ENCODE assay signal across 8 cellular contexts in the genomic region with DNA sequence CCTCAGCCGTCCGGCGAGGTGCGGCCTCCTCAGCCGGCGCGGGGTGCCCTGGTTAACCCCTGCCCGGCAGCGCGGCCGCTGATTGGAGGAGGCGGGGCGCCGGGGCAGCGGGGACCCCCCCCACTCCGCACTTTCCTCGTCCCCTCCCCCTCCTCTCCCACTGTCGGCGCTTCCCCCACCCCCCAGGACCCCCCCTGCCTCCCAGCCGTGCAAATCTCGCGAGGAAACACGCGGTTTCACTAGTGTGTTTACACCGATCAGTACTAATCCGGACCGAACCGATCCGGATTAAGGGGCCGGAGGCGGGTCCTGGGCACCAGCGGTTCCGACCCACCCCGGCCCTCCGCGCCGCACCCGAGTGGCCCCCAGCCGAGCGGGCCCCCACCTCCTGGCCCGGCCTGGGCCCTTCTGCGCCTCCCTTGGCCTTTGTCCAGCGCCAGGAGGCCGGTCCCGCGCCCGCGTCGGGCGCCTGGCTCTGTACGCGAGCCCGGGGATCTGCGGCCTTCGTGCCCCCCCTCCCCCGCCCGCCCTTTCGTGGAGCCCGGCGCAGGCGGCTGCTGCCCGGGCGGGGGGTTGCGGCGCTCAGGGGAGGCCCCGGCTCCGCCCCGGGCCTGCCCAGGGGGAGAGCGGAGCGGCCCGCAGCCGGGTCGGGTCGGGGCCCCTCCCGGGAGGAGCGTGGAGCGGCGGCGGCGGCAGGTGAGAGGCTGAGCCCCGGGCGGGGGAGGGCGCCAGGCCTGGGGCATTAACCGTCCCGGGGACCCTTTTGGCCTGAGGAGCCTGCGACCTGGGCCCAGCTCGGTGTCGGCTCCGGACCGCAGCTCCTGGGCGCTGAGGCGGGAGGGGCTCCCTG. TPM values are rescaled to one million over a fixed set of nuclear protein-coding genes. Genes with fewer than 3 reads are reported as not detected.
A peak's percentile ranks its signal among the peaks of the same experiment; 100 is the strongest.
DNase-seq lines count a peak whose midpoint lies in the region; ATAC-seq and TF ChIP-seq lines count a peak whose summit lies in the region.
"Not testable (repeated sequence)": the region's sequence is repeated elsewhere in the genome, so short reads cannot be mapped to it uniquely, and the experiment has no call there.

No MANE protein-coding gene starts in this region.

- H3F3A ChIP-seq in GM23248 (ENCODE audit: insufficient read depth) = peaks cover 14% of the 10 kb centered on the region; the same call in 1 of the 2 replicates

- TF ChIP-seq CTCF in Peyer's patch (IDR thresholded peaks at IDR 0.05) = not testable (repeated sequence)

- WGBS in GM23248 (ENCODE audit: low coverage in 1 of 2, low lambda C conversion rate in 2 of 2, missing lambda C conversion rate in 2 of 2), 2 experiments = 1% methylated on average over 69 of the region's 92 CpGs; no CpG with 5 or more reads in 1 of the 2 experiments

- H4K20me1 ChIP-seq in GM23248 (ENCODE audit: insufficient read depth) = not testable (repeated sequence)

- peak overlapping the region; percentile 95 for H3K9ac ChIP-seq in GM23248

- H3K79me2 ChIP-seq in GM23248 (ENCODE audit: insufficient read depth) = peaks cover 57% of the 10 kb centered on the region

- not testable (repeated sequence) for H3K27me3 ChIP-seq in GM23248 (replicated peaks; ENCODE audit: insufficient read depth); Peyer's patch

- H3K36me3 Mint-ChIP-seq in naive B cell = not testable (repeated sequence)

- not testable (repeated sequence) for H3K36me3 ChIP-seq in GM23248 (ENCODE audit: low read depth)
- H3K36me3 ChIP-seq in KOPT-K1 (ENCODE audit: insufficient read depth, low read length) (peaks cover 30% of the 10 kb centered on the region), Peyer's patch (peaks cover 0 to 15% (median 0%) of the 10 kb centered on the region in 3 donors)

- peak; percentile 95 for DNase-seq in DMS53 (lab: John Stamatoyannopoulos, UW)
- DNase-seq in GM23248 = peak; percentile 81
- peak; percentile 66 to 93 (median 87) for DNase-seq in Peyer's patch
- peak; percentile 58 for DNase-seq in activated T-helper 1 cell treated with Interleukin-2 at 50 U/mL for 16 hours (ENCODE audit: low read depth)
- DNase-seq in fibroblast of gingiva (ENCODE audit: low read depth) = peak; percentile 89
- DNase-seq in naive B cell = peak; percentile 79
- DNase-seq in stimulated activated CD8-positive, alpha-beta memory T cell treated with anti-CD3 and anti-CD28 coated beads, Interleukin-7, amount 100 ng/mL, for 4 hours (ENCODE audit: low read depth in 2 of 2) = peak; percentile 70 to 72

- peak in 1 of 2 donors; percentile 31 for TF ChIP-seq POLR2A in Peyer's patch (IDR thresholded peaks at IDR 0.05)

- ATAC-seq in naive B cell (ENCODE audit: low read depth in 2 of 2) = peak; percentile 69 to 70

- peak overlapping the region in 4 of 6 donors; percentile 11 to 85 (median 67) for H3K27ac Mint-ChIP-seq in naive B cell

- not testable (repeated sequence) for H3K4me1 ChIP-seq in GM23248 (ENCODE audit: insufficient read depth)
- peaks cover 0 to 15% (median 3%) of the 10 kb centered on the region in 4 donors for H3K4me1 ChIP-seq in Peyer's patch

- not testable (repeated sequence) for H3K9me2 ChIP-seq in GM23248 (ENCODE audit: insufficient read depth)

- H3K4me1 Mint-ChIP-seq in naive B cell = peaks cover 14 to 45% (median 43%) of the 10 kb centered on the region in 3 donors

- not testable (repeated sequence) for H3K9me3 ChIP-seq in GM23248 (ENCODE audit: low read depth); KOPT-K1 (ENCODE audit: insufficient read depth, low read length, poor library complexity, severe bottlenecking); Peyer's patch

- H3K4me3 ChIP-seq in GM23248 (peak overlapping the region; percentile 91), Peyer's patch (peak overlapping the region; percentile 76 to 95 (median 85))

- not testable (repeated sequence) for H3K27me3 Mint-ChIP-seq in naive B cell

- H3K27ac ChIP-seq in GM23248 (peak overlapping the region; percentile 84), KOPT-K1 (ENCODE audit: low read depth, low read length, poor library complexity, severe bottlenecking) (peak overlapping the region; percentile 68), Peyer's patch (peak overlapping the region; percentile 91 to 98 (median 98))

- in situ Hi-C loops in GM23248 (cut with MboI) = not testable (repeated sequence)

- H2AFZ ChIP-seq in GM23248 = not testable (repeated sequence)

- H3K4me2 ChIP-seq in GM23248 (ENCODE audit: unreplicated experiment) = peak overlapping the region; percentile 76

- H3K4me3 Mint-ChIP-seq in naive B cell = peak overlapping the region; percentile 49 to 97 (median 73)

- not testable (repeated sequence) for H3K9me3 Mint-ChIP-seq in naive B cell

RNA-seq across cellular contexts. Expression of a gene that starts 54.8 kb away (rescaled TPM):
- 36.5 and 42.5 TPM in 2 replicates for total RNA-seq in GM23248 (2014; rRNA removed; shearing (Covaris generic))
- 19.2 and 19.9 TPM in 2 replicates for polyA plus RNA-seq in GM23248 (2016; fragmentation: Nextera tagmentation; extraction: Ambion mirVana)
- 10 to 100 TPM; 14.0 to 23.3 (median 20.4) TPM for total RNA-seq in Peyer's patch
- 10 to 100 TPM in 5 of 6 donors, 1 to 10 TPM in 1; 7.8 to 25.4 (median 13.2) TPM for polyA plus RNA-seq in naive B cell (ENCODE audit: low read depth in 6 of 6)

Comparison
In these comparisons a context has a peak if more than half of its experiments do, and no peak if none do; other contexts are left out.
1. Peak in every context shown above with its lines: DNase-seq, ATAC-seq, H3K4me3 ChIP-seq and H3K27ac ChIP-seq.